Comparison of ENCODE assay signal across 1 cellular context in genomic region chr7:135644154-135644553, GRCh38.
TF ChIP-seq lines count a peak whose summit lies in the region.

No MANE protein-coding gene starts in this region.

TF ChIP-seq in K562, 482 proteins besides CTCF, POLR2A, EP300 and RAD21 (continued from another document and continues in another):
- no peak for TF ChIP-seq CUX1 (CRISPR knock-in tag; IDR thresholded peaks at IDR 0.05)
- TF ChIP-seq CC2D1A (IDR thresholded peaks at IDR 0.05): no peak
- TF ChIP-seq MXI1 (IDR thresholded peaks at IDR 0.05; ENCODE audit: low read depth, low read length): no peak
- TF ChIP-seq TCFL5 (CRISPR knock-in tag; conservative IDR thresholded peaks at IDR 0.05): no peak
- TF ChIP-seq JUNB (CRISPR knock-in tag; conservative IDR thresholded peaks at IDR 0.05): 0 out of 2 replicates have a peak, but pooled peaks have one; percentile 30
- no peak for TF ChIP-seq ZNF764 (CRISPR knock-in tag; IDR thresholded peaks at IDR 0.05; ENCODE audit: low read depth)
- 0 out of 2 replicates have a peak, but pooled peaks have one; percentile 17 for TF ChIP-seq PTTG1 (tag; IDR thresholded peaks at IDR 0.05; ENCODE audit: low read depth)
- no peak for TF ChIP-seq FOXA3 (CRISPR knock-in tag; conservative IDR thresholded peaks at IDR 0.05 in 1 of 2, IDR thresholded peaks at IDR 0.05 in 1 of 2)
- TF ChIP-seq TAF1 (IDR thresholded peaks at IDR 0.05; ENCODE audit: control insufficient read depth, extremely low read depth, insufficient read depth, low read length, severe bottlenecking): no peak
- TF ChIP-seq ETV1 (tag; conservative IDR thresholded peaks at IDR 0.05; ENCODE audit: low read depth): no peak
- TF ChIP-seq ATF4 (CRISPR knock-in tag; IDR thresholded peaks at IDR 0.05): 0 out of 2 replicates have a peak, but pooled peaks have one; percentile 70
- TF ChIP-seq SMARCE1 (IDR thresholded peaks at IDR 0.05): no peak
- peak; percentile 80 for TF ChIP-seq ZBTB33 (CRISPR knock-in tag; IDR thresholded peaks at IDR 0.05)
- TF ChIP-seq CREM (IDR thresholded peaks at IDR 0.05; ENCODE audit: low read depth): no peak
- TF ChIP-seq TEAD1 (CRISPR knock-in tag; IDR thresholded peaks at IDR 0.05): no peak
- TF ChIP-seq HMG20A (CRISPR knock-in tag; conservative IDR thresholded peaks at IDR 0.05): no peak
- TF ChIP-seq ILK (tag; IDR thresholded peaks at IDR 0.05; ENCODE audit: borderline replicate concordance, low read depth): no peak
- TF ChIP-seq ZNF766 (CRISPR knock-in tag; conservative IDR thresholded peaks at IDR 0.05): no peak
- no peak for TF ChIP-seq SRF (CRISPR knock-in tag; IDR thresholded peaks at IDR 0.05)
- no peak for TF ChIP-seq HINFP (tag; conservative IDR thresholded peaks at IDR 0.05; ENCODE audit: low read depth)
- no peak for TF ChIP-seq RBM22 (IDR thresholded peaks at IDR 0.05; ENCODE audit: low read depth, low read length, poor library complexity, severe bottlenecking)
- TF ChIP-seq ZFP36 (IDR thresholded peaks at IDR 0.05; ENCODE audit: low read depth, low read length, partially characterized antibody): no peak
- no peak for TF ChIP-seq HDAC8 (tag; IDR thresholded peaks at IDR 0.05)
- no peak for TF ChIP-seq NR1H2 (CRISPR knock-in tag; IDR thresholded peaks at IDR 0.05)
- no peak for TF ChIP-seq CEBPZ (IDR thresholded peaks at IDR 0.05; ENCODE audit: borderline replicate concordance, low read depth, low read length)
- no peak for TF ChIP-seq STAG1 (CRISPR knock-in tag; IDR thresholded peaks at IDR 0.05; ENCODE audit: borderline replicate concordance)
- TF ChIP-seq NFXL1 (CRISPR knock-in tag; IDR thresholded peaks at IDR 0.05): no peak
- 0 out of 2 replicates have a peak, but pooled peaks have one; percentile 19 for TF ChIP-seq L3MBTL2 (IDR thresholded peaks at IDR 0.05)
- no peak for TF ChIP-seq HNRNPL (IDR thresholded peaks at IDR 0.05; ENCODE audit: low read depth, low read length)
- TF ChIP-seq BRF2 (IDR thresholded peaks at IDR 0.05; ENCODE audit: borderline replicate concordance, insufficient read depth, insufficient read length): no peak
- no peak for TF ChIP-seq UBTF (IDR thresholded peaks at IDR 0.05; ENCODE audit: borderline replicate concordance in 1 of 2, low read depth in 2 of 2, low read length in 2 of 2)
- no peak for TF ChIP-seq NR0B1 (IDR thresholded peaks at IDR 0.05; ENCODE audit: partially characterized antibody)
- TF ChIP-seq TCF15 (CRISPR knock-in tag; IDR thresholded peaks at IDR 0.05): 0 out of 2 replicates have a peak, but pooled peaks have one; percentile 39
- no peak for TF ChIP-seq PREB (CRISPR knock-in tag; IDR thresholded peaks at IDR 0.05)
- no peak for TF ChIP-seq MTF1 (CRISPR knock-in tag; IDR thresholded peaks at IDR 0.05; ENCODE audit: borderline replicate concordance)
- no peak for TF ChIP-seq HEY1 (CRISPR knock-in tag; IDR thresholded peaks at IDR 0.05; ENCODE audit: borderline replicate concordance)
- TF ChIP-seq HMGN3 (IDR thresholded peaks at IDR 0.05; ENCODE audit: borderline replicate concordance, extremely low read depth, insufficient read length, low read depth, low read length): no peak
- TF ChIP-seq HMGXB4 (CRISPR knock-in tag; IDR thresholded peaks at IDR 0.05): no peak
